In genomic region chr1:232355162-232356006, GRCh38 we compare ENCODE assay signal across 13 cellular contexts.
A peak's percentile ranks its signal among the peaks of the same experiment; 100 is the strongest.
DNase-seq lines count a peak whose midpoint lies in the region; ATAC-seq and TF ChIP-seq lines count a peak whose summit lies in the region.
"Had no signal": no experiment of that assay in that cellular context is flagged by ENCODE, and none has a peak within 500 bp of the region (broad histone marks: within the 10 kb centered on the region; RNA-seq: fewer than 3 reads in every experiment).

No MANE protein-coding gene starts in this region.

- H3K36me3 ChIP-seq in cardiac muscle cell (no peaks in the 10 kb centered on the region), left ventricle myocardium inferior (no peaks in the 10 kb centered on the region), heart left ventricle (no peaks in the 10 kb centered on the region), thyroid gland (no peaks in the 10 kb centered on the region)

- TF ChIP-seq POLR2A in heart left ventricle (IDR thresholded peaks at IDR 0.05) = no peak
- no peak for TF ChIP-seq POLR2A in thyroid gland (IDR thresholded peaks at IDR 0.05)

- H3K27me3 ChIP-seq in cardiac muscle cell (no peaks in the 10 kb centered on the region), left ventricle myocardium inferior (ENCODE audit: low read depth) (no peaks in the 10 kb centered on the region), heart left ventricle (no peaks in the 10 kb centered on the region), thyroid gland (no peaks in the 10 kb centered on the region)

- ATAC-seq in heart left ventricle (peak; percentile 17 to 57 (median 36)), omental fat pad (ENCODE audit: low FRiP score) (no peak)
- ATAC-seq: GM12878 had no signal

- WGBS in heart left ventricle, 4 donors = 42 to 64% (median 49%) methylated on average over 7 of the region's 7 CpGs
- WGBS in thyroid gland, 2 donors = 68 to 77% methylated on average over 7 of the region's 7 CpGs

- H3K4me1 ChIP-seq in cardiac muscle cell (ENCODE audit: low read depth) (peaks cover 26% of the 10 kb centered on the region), left ventricle myocardium inferior (peaks cover 23% of the 10 kb centered on the region), heart left ventricle (peaks cover 0 to 20% (median 3%) of the 10 kb centered on the region in 12 donors), thyroid gland (no peaks in the 10 kb centered on the region)

- intact Hi-C loops in left ventricle myocardium inferior (cut with micrococcal nuclease) (no loop called here), heart left ventricle (cut with DNase I) (no loop called here), head of caudate nucleus (cut with DNase I) (no loop called here), thyroid gland (cut with DNase I) (no loop called here)

- no peaks in the 10 kb centered on the region for H3K9me3 ChIP-seq in cardiac muscle cell (ENCODE audit: low read depth)
- no peaks in the 10 kb centered on the region for H3K9me3 ChIP-seq in left ventricle myocardium inferior (replicated peaks)
- H3K9me3 ChIP-seq in heart left ventricle = no peaks in the 10 kb centered on the region
- no peaks in the 10 kb centered on the region for H3K9me3 ChIP-seq in thyroid gland

- H3K4me3 ChIP-seq in cardiac muscle cell (no peak overlapping the region), left ventricle myocardium inferior (no peak overlapping the region), heart left ventricle (no peak overlapping the region), thyroid gland (replicated peaks in 1 of 3) (no peak overlapping the region)
- H3K4me3 ChIP-seq: GM12878 had no signal

- DNase-seq in cardiac muscle cell (ENCODE audit: low read depth in 1 of 2, low spot score in 1 of 2) (peak in 1 of 2 donors; percentile 28), left ventricle myocardium inferior (no peak), heart left ventricle (no peak), medulla oblongata (ENCODE audit: extremely low spot score) (peak; percentile 9), head of caudate nucleus (no peak), thyroid gland (no peak), omental fat pad (ENCODE audit: low spot score) (no peak)
- DNase-seq: CD4-positive, alpha-beta memory T cell; DMS79; HCEC 1CT; HFFc6 had no signal

- TF ChIP-seq CTCF in cardiac muscle cell (IDR thresholded peaks at IDR 0.05; ENCODE audit: low read depth, low read length) = no peak
- no peak for TF ChIP-seq CTCF in left ventricle myocardium inferior (IDR thresholded peaks at IDR 0.05; ENCODE audit: borderline replicate concordance)
- no peak for TF ChIP-seq CTCF in heart left ventricle (IDR thresholded peaks at IDR 0.05)
- TF ChIP-seq CTCF in thyroid gland (IDR thresholded peaks at IDR 0.05) = no peak
- no peak for TF ChIP-seq CTCF in omental fat pad (IDR thresholded peaks at IDR 0.05)

- H3K27ac ChIP-seq in cardiac muscle cell = peak overlapping the region; percentile 67
- no peak overlapping the region for H3K27ac ChIP-seq in left ventricle myocardium inferior (replicated peaks)
- H3K27ac ChIP-seq in heart left ventricle = peak overlapping the region in 2 of 12 donors; percentile 21 to 49
- no peak overlapping the region for H3K27ac ChIP-seq in thyroid gland
- H3K27ac ChIP-seq: C4-2B had no signal
